10 cellular contexts compared by ENCODE assay signal in genomic region chr2:39059366-39059952, GRCh38.
A peak's percentile ranks its signal among the peaks of the same experiment; 100 is the strongest.
DNase-seq lines count a peak whose midpoint lies in the region; ATAC-seq and TF ChIP-seq lines count a peak whose summit lies in the region.
"Had no signal": no experiment of that assay in that cellular context is flagged by ENCODE, and none has a peak within 500 bp of the region (broad histone marks: within the 10 kb centered on the region; RNA-seq: fewer than 3 reads in every experiment).

No MANE protein-coding gene starts in this region.

- no peaks in the 10 kb centered on the region for H3K9me3 ChIP-seq in HUES48 (ENCODE audit: control insufficient read depth, insufficient read depth, low read length)
- no peaks in the 10 kb centered on the region for H3K9me3 ChIP-seq in NT2/D1 (ENCODE audit: insufficient read depth, low read length)
- H3K9me3 ChIP-seq: SJCRH30 had no signal

- H3K27ac Mint-ChIP-seq in naive B cell: peak overlapping the region in 1 of 6 donors; percentile 90
- H3K27ac Mint-ChIP-seq in activated CD4-positive, alpha-beta memory T cell treated with anti-CD3 and anti-CD28 coated beads for 36 hours: no peak overlapping the region

- TF ChIP-seq CTCF in coronary artery (IDR thresholded peaks at IDR 0.05): peak; percentile 55

- DNase-seq in DMS153 (lab: John Stamatoyannopoulos, UW) (peak; percentile 44), NT2/D1 (ENCODE audit: low read depth, low spot score) (peak; percentile 25), coronary artery (ENCODE audit: low spot score) (no peak), naive B cell (peak; percentile 41), COLO668 (lab: John Stamatoyannopoulos, UW; ENCODE audit: unreplicated experiment) (no peak)
- no peak for DNase-seq in activated CD4-positive, alpha-beta memory T cell treated with anti-CD3 and anti-CD28 coated beads for 36 hours

- H3K27me3 Mint-ChIP-seq in naive B cell: no peaks in the 10 kb centered on the region
- no peaks in the 10 kb centered on the region for H3K27me3 Mint-ChIP-seq in activated CD4-positive, alpha-beta memory T cell treated with anti-CD3 and anti-CD28 coated beads for 36 hours

- H3K4me3 ChIP-seq in HUES48 (ENCODE audit: low read depth, low read length) (no peak overlapping the region), NT2/D1 (ENCODE audit: insufficient read length, low read depth) (no peak overlapping the region), coronary artery (no peak overlapping the region)
- H3K4me3 ChIP-seq: SJCRH30, skin epidermis had no signal

- H3K4me1 ChIP-seq in HUES48 (ENCODE audit: control insufficient read depth, insufficient read depth, low read length): peaks cover 13% of the 10 kb centered on the region
- H3K4me1 ChIP-seq in NT2/D1 (ENCODE audit: insufficient read depth, insufficient read length): no peaks in the 10 kb centered on the region
- H3K4me1 ChIP-seq: SJCRH30 had no signal

- ATAC-seq in naive B cell (ENCODE audit: low read depth in 2 of 2): peak in 1 of 2 donors; percentile 28
- ATAC-seq in GM18870 (IDR thresholded peaks at IDR 0.05; ENCODE audit: unreplicated experiment): no peak

- intact Hi-C loops in activated CD4-positive, alpha-beta memory T cell treated with anti-CD3 and anti-CD28 coated beads for 36 hours (cut with micrococcal nuclease): loop anchor here (1.0 to 5.0 kb wide), 3 partner anchors 61 to 169 kb away; partner anchors contain the start of gene SOS1

- no peak overlapping the region for H3K4me3 Mint-ChIP-seq in naive B cell
- H3K4me3 Mint-ChIP-seq in activated CD4-positive, alpha-beta memory T cell treated with anti-CD3 and anti-CD28 coated beads for 36 hours: no peak overlapping the region

- peaks cover 8 to 9% of the 10 kb centered on the region in 2 donors for H3K36me3 Mint-ChIP-seq in naive B cell
- H3K36me3 Mint-ChIP-seq in activated CD4-positive, alpha-beta memory T cell treated with anti-CD3 and anti-CD28 coated beads for 36 hours: peaks cover 4% of the 10 kb centered on the region

- CTCF ChIA-PET in activated CD4-positive, alpha-beta memory T cell treated with anti-CD3 and anti-CD28 coated beads for 36 hours (lab: Charles Lee): interaction anchor here (0.9 to 16.3 kb wide), 18 partner anchors 9 to 222 kb away, joined by 3 to 410 read pairs (median 5); partner anchors contain the start of gene SOS1

- H3K9ac ChIP-seq in HUES48 (ENCODE audit: low read depth, low read length) (no peak overlapping the region), NT2/D1 (ENCODE audit: insufficient read length, low read depth) (no peak overlapping the region)

- H3K9me3 Mint-ChIP-seq in naive B cell: no peaks in the 10 kb centered on the region
- H3K9me3 Mint-ChIP-seq in activated CD4-positive, alpha-beta memory T cell treated with anti-CD3 and anti-CD28 coated beads for 36 hours: no peaks in the 10 kb centered on the region

- H3K4me1 Mint-ChIP-seq in naive B cell: no peaks in the 10 kb centered on the region
- no peaks in the 10 kb centered on the region for H3K4me1 Mint-ChIP-seq in activated CD4-positive, alpha-beta memory T cell treated with anti-CD3 and anti-CD28 coated beads for 36 hours (ENCODE audit: low read depth)

- POLR2A ChIA-PET in activated CD4-positive, alpha-beta memory T cell treated with anti-CD3 and anti-CD28 coated beads for 36 hours (lab: Charles Lee): no interaction called here

- H3K27ac ChIP-seq in HUES48 (ENCODE audit: low read depth, low read length): peak overlapping the region; percentile 34
- H3K27ac ChIP-seq in coronary artery: no peak overlapping the region
- H3K27ac ChIP-seq: SJCRH30, skin epidermis had no signal

- H3K27me3 ChIP-seq in HUES48 (ENCODE audit: control insufficient read depth, insufficient read depth, low read length) (no peaks in the 10 kb centered on the region), NT2/D1 (ENCODE audit: insufficient read depth, insufficient read length) (no peaks in the 10 kb centered on the region)
- H3K27me3 ChIP-seq: SJCRH30 had no signal

- peaks cover 13% of the 10 kb centered on the region for H3K36me3 ChIP-seq in HUES48 (ENCODE audit: control insufficient read depth, insufficient read depth, low read length)
- H3K36me3 ChIP-seq in NT2/D1 (ENCODE audit: insufficient read depth, insufficient read length, low read length): peaks cover 7% of the 10 kb centered on the region

Comparison
In these comparisons a context has a peak if more than half of its experiments do, and no peak if none do; other contexts are left out.
1. DNase-seq: peak in DMS153 (single experiment), NT2/D1 (single experiment) and naive B cell (single experiment); none in coronary artery (single experiment), activated CD4-positive, alpha-beta memory T cell treated with anti-CD3 and anti-CD28 coated beads for 36 hours (single experiment) and COLO668 (single experiment).